In the genomic region with DNA sequence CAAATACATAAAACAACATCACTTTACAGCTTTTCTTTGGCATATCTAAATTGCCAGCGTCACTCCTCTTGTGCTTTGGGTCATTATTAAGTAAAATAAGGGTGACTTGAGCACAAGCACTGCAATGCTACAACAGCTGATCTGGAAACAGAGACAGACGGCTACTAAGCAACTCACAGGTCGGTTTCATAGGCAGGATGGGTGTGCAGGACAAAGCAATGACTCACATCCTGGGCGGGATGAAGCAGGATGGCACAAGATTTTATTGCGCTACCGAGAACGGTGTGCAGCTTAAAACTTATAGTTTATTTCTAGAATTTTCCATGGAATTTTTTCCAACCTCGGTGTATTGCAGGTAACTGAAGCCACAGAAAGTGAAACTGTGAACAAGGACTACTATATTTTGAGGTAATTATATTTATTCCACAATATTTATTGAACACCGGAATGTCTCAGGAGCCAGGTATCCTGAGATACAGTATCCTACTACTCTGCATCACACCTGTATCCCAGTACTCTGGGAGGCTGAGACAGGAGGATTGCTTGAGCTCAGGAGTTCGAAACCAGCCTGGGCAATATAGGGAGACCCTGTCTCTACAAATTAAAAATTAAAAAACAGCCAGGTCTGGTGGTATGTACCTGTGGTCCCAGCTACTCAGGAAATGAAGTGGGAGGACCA, we compare ENCODE assay signal across 12 cellular contexts.
DNase-seq lines count a peak whose midpoint lies in the region; ATAC-seq and TF ChIP-seq lines count a peak whose summit lies in the region.
"Had no signal": no experiment of that assay in that cellular context is flagged by ENCODE, and none has a peak within 500 bp of the region (broad histone marks: within the 10 kb centered on the region; RNA-seq: fewer than 3 reads in every experiment).

No MANE protein-coding gene starts in this region.

- H3K27ac Mint-ChIP-seq in mesothelial cell of epicardium: no peak overlapping the region

- in situ Hi-C loops in brain microvascular endothelial cell (cut with HindIII; ENCODE audit: low pct_ligation_motif_present, low sequenced_read_pairs): no loop called here

- peak; percentile 44 for ATAC-seq in left lobe of liver
- ATAC-seq in GM21526 (IDR thresholded peaks at IDR 0.05; ENCODE audit: low FRiP score, unreplicated experiment): no peak
- ATAC-seq in GM18520 (IDR thresholded peaks at IDR 0.05; ENCODE audit: unreplicated experiment): no peak

- no peaks in the 10 kb centered on the region for H3K27me3 Mint-ChIP-seq in mesothelial cell of epicardium (ENCODE audit: low read depth)

- BruUV-seq in A673 (replicated peaks; lab: Mats Ljungman, UMichigan): no TSS peak

- H3K4me3 Mint-ChIP-seq in mesothelial cell of epicardium: no peak overlapping the region

- H3K36me3 Mint-ChIP-seq in mesothelial cell of epicardium: no peaks in the 10 kb centered on the region

- H3K27ac ChIP-seq in A673 (ENCODE audit: low read depth, low read length, poor library complexity, severe bottlenecking) (no peak overlapping the region), brain microvascular endothelial cell (peak overlapping the region; percentile 56)
- H3K27ac ChIP-seq: KMS-11, ovary had no signal

- no peaks in the 10 kb centered on the region for H3K9me3 Mint-ChIP-seq in mesothelial cell of epicardium

- no peaks in the 10 kb centered on the region for H3K4me1 ChIP-seq in A673 (ENCODE audit: insufficient read depth, low read length, poor library complexity, severe bottlenecking)
- H3K4me1 ChIP-seq: uterus had no signal

- peaks cover 2% of the 10 kb centered on the region for H3K4me1 Mint-ChIP-seq in mesothelial cell of epicardium

- DNase-seq in A673 (ENCODE audit: low spot score): peak; percentile 41
- DNase-seq in M059J (ENCODE audit: low read depth): peak; percentile 85
- DNase-seq in brain microvascular endothelial cell: peak; percentile 83
- DNase-seq in left lobe of liver (ENCODE audit: low spot score): no peak
- no peak for DNase-seq in mesothelial cell of epicardium (ENCODE audit: low spot score in 2 of 2, unreplicated experiment in 2 of 2)
- DNase-seq in stimulated activated CD4-positive, alpha-beta T cell treated with anti-CD3 and anti-CD28 coated beads, Interleukin-4, amount 100 ng/mL, for 1 hour: no peak
- DNase-seq: NCI-H510A, ovary had no signal

- no peaks in the 10 kb centered on the region for H3K27me3 ChIP-seq in A673 (replicated peaks; ENCODE audit: insufficient read depth, low read depth, low read length, poor library complexity)
- no peaks in the 10 kb centered on the region for H3K27me3 ChIP-seq in brain microvascular endothelial cell (replicated peaks)
- H3K27me3 ChIP-seq: ovary, uterus had no signal

- no peak overlapping the region for H3K4me3 ChIP-seq in A673 (ENCODE audit: low read depth, low read length, poor library complexity, severe bottlenecking)
- H3K4me3 ChIP-seq in brain microvascular endothelial cell (ENCODE audit: low read depth, low read length): no peak overlapping the region
- H3K4me3 ChIP-seq: ovary, uterus had no signal

- intact Hi-C loops in A673 (cut with micrococcal nuclease; ENCODE audit: unreplicated experiment): no loop called here

- no peaks in the 10 kb centered on the region for H3K36me3 ChIP-seq in A673 (ENCODE audit: insufficient read depth, low read length, poor library complexity, severe bottlenecking)
- peaks cover 3% of the 10 kb centered on the region for H3K36me3 ChIP-seq in brain microvascular endothelial cell (replicated peaks)
- H3K36me3 ChIP-seq: ovary, uterus had no signal

- POLR2A ChIA-PET in A673 (lab: Charles Lee; ENCODE audit: low non-redundant PET): no interaction called here

- TF ChIP-seq CTCF in A673 (conservative IDR thresholded peaks at IDR 0.05; ENCODE audit: low read depth, low read length) (no peak), brain microvascular endothelial cell (IDR thresholded peaks at IDR 0.05; ENCODE audit: low read depth, low read length, missing control alignments) (no peak), mesothelial cell of epicardium (IDR thresholded peaks at IDR 0.05; ENCODE audit: unreplicated experiment) (no peak)

- CTCF ChIA-PET in A673 (lab: Charles Lee): no interaction called here

- H3K9me3 ChIP-seq in A673 (ENCODE audit: low read depth, low read length, poor library complexity, severe bottlenecking): no peaks in the 10 kb centered on the region
- H3K9me3 ChIP-seq: ovary, uterus had no signal

Comparison
In these comparisons a context has a peak if more than half of its experiments do, and no peak if none do; other contexts are left out.
1. DNase-seq: peak in A673 (single experiment), M059J (single experiment) and brain microvascular endothelial cell (single experiment); none in left lobe of liver (single experiment), mesothelial cell of epicardium (0 of 2) and stimulated activated CD4-positive, alpha-beta T cell treated with anti-CD3 and anti-CD28 coated beads, Interleukin-4, amount 100 ng/mL, for 1 hour (single experiment).